ENCODE assay signal across 23 cellular contexts in the genomic region with DNA sequence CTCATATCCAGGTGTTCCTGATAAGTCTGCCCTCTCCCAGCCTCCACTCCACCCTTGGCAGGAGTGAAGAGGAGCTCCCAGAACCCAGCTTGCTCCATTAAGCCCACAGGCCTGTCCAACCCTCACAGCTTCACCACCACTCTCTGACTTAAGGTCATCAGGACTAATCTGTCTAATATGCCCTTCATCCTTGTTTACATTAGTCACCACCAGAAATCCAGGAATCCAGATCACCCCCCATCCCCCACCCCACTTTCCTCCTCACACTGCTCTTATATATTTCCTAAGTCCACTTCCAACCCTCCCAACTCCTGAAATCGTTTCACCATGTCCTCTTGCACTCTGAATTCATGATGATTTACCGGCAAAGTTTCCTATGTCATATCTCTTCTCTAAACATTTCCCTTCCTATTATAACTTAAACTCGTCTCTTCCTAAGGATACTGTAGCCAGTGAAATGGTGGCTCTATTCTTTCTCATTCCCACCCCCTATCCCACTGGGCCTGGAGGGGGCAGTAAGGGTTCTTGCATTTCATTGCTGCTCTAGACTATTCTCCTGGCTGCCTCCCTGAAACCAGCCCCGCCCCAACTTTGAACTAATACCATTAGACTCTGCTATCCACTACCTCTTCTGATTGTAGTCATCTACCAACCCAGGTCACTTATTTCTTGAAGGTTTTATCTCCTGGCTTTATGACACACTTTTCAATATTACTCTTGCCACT.
"Had no signal": no experiment of that assay in that cellular context is flagged by ENCODE, and none has a peak within 500 bp of the region (broad histone marks: within the 10 kb centered on the region; RNA-seq: fewer than 3 reads in every experiment).

No MANE protein-coding gene starts in this region.

- H3K9me3 ChIP-seq: gastrocnemius medialis, mucosa of descending colon, prostate gland, right atrium auricular region, suprapubic skin, transverse colon, vagina had no signal

- H3K4me1 ChIP-seq: prostate gland, right atrium auricular region, suprapubic skin, transverse colon, vagina had no signal

- H3K4me1 Mint-ChIP-seq: activated B cell treated with CpG ODN at 0.5 μM for 24 hours; activated CD4-positive, alpha-beta memory T cell treated with anti-CD3 and anti-CD28 coated beads, Interleukin-2, amount 10 ng/mL, durations not matched to agents 7 days and 5 days; activated CD8-positive, alpha-beta memory T cell treated with anti-CD3 and anti-CD28 coated beads, Interleukin-2, amount 10 ng/mL, durations not matched to agents 7 days and 5 days; activated naive CD8-positive, alpha-beta T cell treated with anti-CD3 and anti-CD28 coated beads for 36 hours; immature natural killer cell; naive B cell had no signal

- H3K9me3 Mint-ChIP-seq: activated CD4-positive, alpha-beta memory T cell treated with anti-CD3 and anti-CD28 coated beads, Interleukin-2, amount 10 ng/mL, durations not matched to agents 7 days and 5 days; activated naive CD8-positive, alpha-beta T cell treated with anti-CD3 and anti-CD28 coated beads for 36 hours; effector memory CD8-positive, alpha-beta T cell; stimulated activated naive CD8-positive, alpha-beta T cell treated with anti-CD3 and anti-CD28 coated beads, Interleukin-15, Interleukin-2, amounts not matched to agents 100 ng/mL and 50 ng/mL, for 24 hours; T-helper 2 cell treated with Interferon-gamma antibody and Interleukin-4, amounts not matched to agents 5 μg/mL and 100 μg/mL, for 36 hours had no signal

- ATAC-seq: activated CD8-positive, alpha-beta memory T cell treated with anti-CD3 and anti-CD28 coated beads, Interleukin-2, amount 10 ng/mL, durations not matched to agents 7 days and 5 days; effector memory CD8-positive, alpha-beta T cell; gastrocnemius medialis; left ventricle myocardium superior; mucosa of descending colon had no signal

- H3K4me3 Mint-ChIP-seq: activated B cell treated with CpG ODN at 0.5 μM for 24 hours; activated CD4-positive, alpha-beta memory T cell treated with anti-CD3 and anti-CD28 coated beads, Interleukin-2, amount 10 ng/mL, durations not matched to agents 7 days and 5 days; activated CD8-positive, alpha-beta memory T cell treated with anti-CD3 and anti-CD28 coated beads, Interleukin-2, amount 10 ng/mL, durations not matched to agents 7 days and 5 days; activated naive CD8-positive, alpha-beta T cell treated with anti-CD3 and anti-CD28 coated beads for 36 hours; effector memory CD8-positive, alpha-beta T cell; immature natural killer cell; naive B cell; stimulated activated naive CD8-positive, alpha-beta T cell treated with anti-CD3 and anti-CD28 coated beads, Interleukin-15, Interleukin-2, amounts not matched to agents 100 ng/mL and 50 ng/mL, for 24 hours; T-helper 2 cell treated with Interferon-gamma antibody and Interleukin-4, amounts not matched to agents 5 μg/mL and 100 μg/mL, for 36 hours had no signal

- DNase-seq: activated B cell treated with CpG ODN at 0.5 μM for 24 hours; activated CD4-positive, alpha-beta memory T cell treated with anti-CD3 and anti-CD28 coated beads, Interleukin-2, amount 10 ng/mL, durations not matched to agents 7 days and 5 days; activated CD4-positive, alpha-beta T cell treated with anti-CD3 and anti-CD28 coated beads for 4 hours; activated CD8-positive, alpha-beta memory T cell treated with anti-CD3 and anti-CD28 coated beads, Interleukin-2, amount 10 ng/mL, durations not matched to agents 7 days and 5 days; activated naive CD8-positive, alpha-beta T cell treated with anti-CD3 and anti-CD28 coated beads for 36 hours; amygdala; dermis blood vessel endothelial cell; effector memory CD8-positive, alpha-beta T cell; gastrocnemius medialis; head of caudate nucleus; immature natural killer cell; kidney glomerular epithelial cell; left ventricle myocardium superior; mucosa of descending colon; naive B cell; transverse colon had no signal

- H3K27me3 Mint-ChIP-seq: activated naive CD8-positive, alpha-beta T cell treated with anti-CD3 and anti-CD28 coated beads for 36 hours had no signal

- H3K27me3 ChIP-seq: cardiac muscle cell, gastrocnemius medialis, right atrium auricular region, suprapubic skin, transverse colon, vagina had no signal

- H3K27ac Mint-ChIP-seq: activated B cell treated with CpG ODN at 0.5 μM for 24 hours; activated CD4-positive, alpha-beta memory T cell treated with anti-CD3 and anti-CD28 coated beads, Interleukin-2, amount 10 ng/mL, durations not matched to agents 7 days and 5 days; activated CD8-positive, alpha-beta memory T cell treated with anti-CD3 and anti-CD28 coated beads, Interleukin-2, amount 10 ng/mL, durations not matched to agents 7 days and 5 days; activated naive CD8-positive, alpha-beta T cell treated with anti-CD3 and anti-CD28 coated beads for 36 hours; effector memory CD8-positive, alpha-beta T cell; immature natural killer cell; naive B cell; stimulated activated naive CD8-positive, alpha-beta T cell treated with anti-CD3 and anti-CD28 coated beads, Interleukin-15, Interleukin-2, amounts not matched to agents 100 ng/mL and 50 ng/mL, for 24 hours; T-helper 2 cell treated with Interferon-gamma antibody and Interleukin-4, amounts not matched to agents 5 μg/mL and 100 μg/mL, for 36 hours had no signal

- H3K36me3 Mint-ChIP-seq: activated CD8-positive, alpha-beta memory T cell treated with anti-CD3 and anti-CD28 coated beads, Interleukin-2, amount 10 ng/mL, durations not matched to agents 7 days and 5 days; activated naive CD8-positive, alpha-beta T cell treated with anti-CD3 and anti-CD28 coated beads for 36 hours; immature natural killer cell had no signal

- H3K27ac ChIP-seq: cardiac muscle cell, gastrocnemius medialis, prostate gland, right atrium auricular region, suprapubic skin, transverse colon, vagina had no signal
